9 cellular contexts compared by ENCODE assay signal in genomic region chr3:54427951-54428871, GRCh38.
DNase-seq lines count a peak whose midpoint lies in the region; ATAC-seq and TF ChIP-seq lines count a peak whose summit lies in the region.
"Had no signal": no experiment of that assay in that cellular context is flagged by ENCODE, and none has a peak within 500 bp of the region (broad histone marks: within the 10 kb centered on the region; RNA-seq: fewer than 3 reads in every experiment).

No MANE protein-coding gene starts in this region.

- H3K27me3 ChIP-seq in endocrine pancreas (ENCODE audit: control insufficient read depth, insufficient read depth, low read length) (no peaks in the 10 kb centered on the region), thyroid gland (no peaks in the 10 kb centered on the region)
- H3K27me3 ChIP-seq in effector memory CD4-positive, alpha-beta T cell (replicated peaks; ENCODE audit: control insufficient read depth, insufficient read depth, low read length, poor library complexity, severe bottlenecking): no peaks in the 10 kb centered on the region

- H3K4me3 Mint-ChIP-seq in memory B cell: no peak overlapping the region

- H3K27ac Mint-ChIP-seq in memory B cell: no peak overlapping the region

- H3K27me3 Mint-ChIP-seq in memory B cell: peaks cover 3% of the 10 kb centered on the region

- no peaks in the 10 kb centered on the region for H3K4me1 Mint-ChIP-seq in memory B cell

- H3K36me3 ChIP-seq in endocrine pancreas (ENCODE audit: control insufficient read depth, insufficient read depth, low read length) (no peaks in the 10 kb centered on the region), thyroid gland (no peaks in the 10 kb centered on the region)
- H3K36me3 ChIP-seq in effector memory CD4-positive, alpha-beta T cell (ENCODE audit: control insufficient read depth, insufficient read depth, low read length): no peaks in the 10 kb centered on the region

- H3K9me3 ChIP-seq in endocrine pancreas (ENCODE audit: control insufficient read depth, low read length) (no peaks in the 10 kb centered on the region), thyroid gland (no peaks in the 10 kb centered on the region)
- H3K9me3 ChIP-seq in effector memory CD4-positive, alpha-beta T cell (ENCODE audit: control insufficient read depth, low read length): no peaks in the 10 kb centered on the region

- peak; percentile 84 for TF ChIP-seq CTCF in AG09319 (IDR thresholded peaks at IDR 0.05; ENCODE audit: low read depth, low read length)
- peak; percentile 76 for TF ChIP-seq CTCF in GM12873 (IDR thresholded peaks at IDR 0.05; ENCODE audit: insufficient read depth, low read depth, low read length, missing control alignments)
- TF ChIP-seq CTCF in thyroid gland (IDR thresholded peaks at IDR 0.05): peak; percentile 66 to 86 (median 79)

- ATAC-seq in SK-N-SH treated with all-trans-retinoic acid at 6 μM for 48 hours (peak; percentile 59; the same call in 1 of the 3 replicates), memory B cell (ENCODE audit: low read depth) (no peak)

- H3K27ac ChIP-seq in thyroid gland: peak overlapping the region in 1 of 3 donors; percentile 41
- no peak overlapping the region for H3K27ac ChIP-seq in effector memory CD4-positive, alpha-beta T cell (ENCODE audit: insufficient read depth, low read length, poor library complexity, severe bottlenecking)

- H3K4me1 ChIP-seq in endocrine pancreas (ENCODE audit: control insufficient read depth, insufficient read depth, low read length): peaks cover 4% of the 10 kb centered on the region
- H3K4me1 ChIP-seq in thyroid gland: peaks cover 3% of the 10 kb centered on the region in 2 donors
- H3K4me1 ChIP-seq in effector memory CD4-positive, alpha-beta T cell (ENCODE audit: control insufficient read depth, insufficient read depth, low read length, poor library complexity, severe bottlenecking): no peaks in the 10 kb centered on the region

- 39 to 44% methylated on average over 9 of the region's 9 CpGs for WGBS in thyroid gland, 2 donors

- peak; percentile 95 for DNase-seq in AG09319 (ENCODE audit: extremely low read depth, low read depth)
- DNase-seq in NCI-H1048 (lab: John Stamatoyannopoulos, UW): peak; percentile 16
- DNase-seq in memory B cell (ENCODE audit: low spot score in 2 of 2): peak; percentile 5 to 13
- DNase-seq in thyroid gland: peak; percentile 68
- DNase-seq in effector memory CD4-positive, alpha-beta T cell: no peak

- H3K9me3 Mint-ChIP-seq in memory B cell: no peaks in the 10 kb centered on the region

- no peaks in the 10 kb centered on the region for H3K36me3 Mint-ChIP-seq in memory B cell

- H3K9ac ChIP-seq in endocrine pancreas (ENCODE audit: control insufficient read depth, insufficient read depth, low read length): no peak overlapping the region

- TF ChIP-seq POLR2A in thyroid gland (IDR thresholded peaks at IDR 0.05): no peak

- intact Hi-C loops in thyroid gland (cut with DNase I): loop anchor here (10.0 kb wide), 1 partner anchor 747 kb away; no protein-coding TSS in a partner anchor

- H3K4me3 ChIP-seq in endocrine pancreas (ENCODE audit: control insufficient read depth, insufficient read depth, low read length) (peak overlapping the region; percentile 16), thyroid gland (replicated peaks in 1 of 3) (no peak overlapping the region)
- no peak overlapping the region for H3K4me3 ChIP-seq in effector memory CD4-positive, alpha-beta T cell (ENCODE audit: insufficient read depth, low read depth, low read length, poor library complexity, severe bottlenecking)
- H3K4me3 ChIP-seq: skin epidermis had no signal

TF ChIP-seq in SK-N-SH treated with all-trans-retinoic acid at 6 μM for 48 hours, 23 proteins besides CTCF, POLR2A, EP300 and RAD21 (continues in another document):
- TF ChIP-seq ZFP30 (CRISPR knock-in tag; IDR thresholded peaks at IDR 0.05) (no peak), BACH2 (CRISPR knock-in tag; IDR thresholded peaks at IDR 0.05; ENCODE audit: borderline replicate concordance) (no peak), CREB5 (CRISPR knock-in tag; IDR thresholded peaks at IDR 0.05; ENCODE audit: low read depth) (no peak), ZNF8 (CRISPR knock-in tag; IDR thresholded peaks at IDR 0.05) (no peak), ESRRG (CRISPR knock-in tag; IDR thresholded peaks at IDR 0.05) (no peak), SNAI2 (CRISPR knock-in tag; IDR thresholded peaks at IDR 0.05) (no peak), RARB (CRISPR knock-in tag; IDR thresholded peaks at IDR 0.05) (no peak), PPARA (CRISPR knock-in tag; IDR thresholded peaks at IDR 0.05; ENCODE audit: borderline replicate concordance) (no peak), TSHZ2 (CRISPR knock-in tag; IDR thresholded peaks at IDR 0.05) (no peak), TCF4 (CRISPR knock-in tag; IDR thresholded peaks at IDR 0.05; ENCODE audit: borderline replicate concordance) (no peak), ZC3H10 (CRISPR knock-in tag; IDR thresholded peaks at IDR 0.05) (no peak), TOX (CRISPR knock-in tag; IDR thresholded peaks at IDR 0.05; ENCODE audit: borderline replicate concordance) (no peak), GLIS3 (CRISPR knock-in tag; IDR thresholded peaks at IDR 0.05) (no peak), ARNTL (CRISPR knock-in tag; IDR thresholded peaks at IDR 0.05; ENCODE audit: borderline replicate concordance, low read depth) (no peak), CSRNP3 (CRISPR knock-in tag; IDR thresholded peaks at IDR 0.05) (no peak), POU6F1 (CRISPR knock-in tag; IDR thresholded peaks at IDR 0.05; ENCODE audit: borderline replicate concordance, low read depth) (no peak), ZFP3 (CRISPR knock-in tag; IDR thresholded peaks at IDR 0.05) (no peak)

Comparison
In these comparisons a context has a peak if more than half of its experiments do, and no peak if none do; other contexts are left out.
1. DNase-seq: peak in AG09319 (single experiment), NCI-H1048 (single experiment), memory B cell (2 of 2) and thyroid gland (2 of 2); none in effector memory CD4-positive, alpha-beta T cell (0 of 3).
2. Peak in every context shown above with its lines, with median percentiles within 50 percentile points of each other: CTCF ChIP-seq.